In the genomic region with DNA sequence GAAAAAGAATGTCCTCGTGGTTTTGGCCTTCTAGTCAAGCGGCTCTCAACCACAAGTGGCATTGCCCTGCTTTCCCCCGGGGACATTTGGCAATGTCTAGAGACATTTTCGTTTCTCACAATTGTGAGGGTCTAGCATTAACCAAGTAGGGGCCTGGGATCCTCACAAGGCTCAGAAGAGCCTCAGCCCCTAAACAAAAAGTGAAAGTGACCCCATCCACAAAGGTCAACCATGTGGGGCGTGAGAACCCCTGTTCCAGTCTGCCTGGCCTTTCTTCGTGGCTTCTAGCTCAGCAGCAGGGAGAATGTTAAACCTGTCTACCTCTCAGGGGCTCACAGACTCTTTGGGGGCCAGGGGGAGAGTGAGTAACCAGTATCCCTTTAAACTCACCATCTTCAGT, we compare ENCODE assay signal across 20 cellular contexts.
"Had no signal": no experiment of that assay in that cellular context is flagged by ENCODE, and none has a peak within 500 bp of the region (broad histone marks: within the 10 kb centered on the region; RNA-seq: fewer than 3 reads in every experiment).

No MANE protein-coding gene starts in this region.

- H3K4me3 Mint-ChIP-seq: activated CD4-positive, alpha-beta T cell treated with anti-CD3 and anti-CD28 coated beads for 36 hours; activated T-cell treated with anti-CD3 and anti-CD28 coated beads, Interleukin-2, amount 50 U/mL, for 24 hours; central memory CD8-positive, alpha-beta T cell; dendritic cell treated with granulocyte-macrophage colony-stimulating factor and Interleukin-4, amounts not matched to agents 40 ng/mL and 50 ng/mL, for 4 days; endodermal cell had no signal

- ATAC-seq: activated CD4-positive, alpha-beta T cell treated with anti-CD3 and anti-CD28 coated beads for 36 hours; esophagus mucosa; heart right ventricle; left lung; lower lobe of right lung; naive thymus-derived CD8-positive, alpha-beta T cell had no signal

- H3K9me3 Mint-ChIP-seq: activated T-cell treated with anti-CD3 and anti-CD28 coated beads, Interleukin-2, amount 50 U/mL, for 24 hours; central memory CD8-positive, alpha-beta T cell; dendritic cell treated with granulocyte-macrophage colony-stimulating factor and Interleukin-4, amounts not matched to agents 40 ng/mL and 50 ng/mL, for 4 days; endodermal cell; naive thymus-derived CD8-positive, alpha-beta T cell had no signal

- H3K27ac Mint-ChIP-seq: activated CD4-positive, alpha-beta T cell treated with anti-CD3 and anti-CD28 coated beads for 36 hours; activated T-cell treated with anti-CD3 and anti-CD28 coated beads, Interleukin-2, amount 50 U/mL, for 24 hours; dendritic cell treated with granulocyte-macrophage colony-stimulating factor and Interleukin-4, amounts not matched to agents 40 ng/mL and 50 ng/mL, for 4 days; endodermal cell; naive thymus-derived CD8-positive, alpha-beta T cell had no signal

- DNase-seq: activated CD4-positive, alpha-beta T cell treated with anti-CD3 and anti-CD28 coated beads for 36 hours; activated CD4-positive, CD25-positive, alpha-beta regulatory T cell; activated CD8-positive, alpha-beta memory T cell treated with anti-CD3 and anti-CD28 coated beads for 24 hours; activated gamma-delta T cell treated with Interleukin-2 at 50 U/mL for 16 hours; activated naive CD4-positive, alpha-beta T cell treated with anti-CD3 and anti-CD28 coated beads, Interleukin-2, amount 50 U/mL, for 16 hours; activated T-cell treated with anti-CD3 and anti-CD28 coated beads, Interleukin-2, amount 50 U/mL, for 24 hours; endodermal cell; foreskin fibroblast; heart right ventricle; left lung; lower lobe of right lung; mesenchymal stem cell; naive thymus-derived CD8-positive, alpha-beta T cell; spleen; stomach; thyroid gland; upper lobe of left lung had no signal
